Comparison of ENCODE assay signal across 19 cellular contexts in genomic region chr9:129547063-129547462, GRCh38.
"Had no signal": no experiment of that assay in that cellular context is flagged by ENCODE, and none has a peak within 500 bp of the region (broad histone marks: within the 10 kb centered on the region; RNA-seq: fewer than 3 reads in every experiment).

No MANE protein-coding gene starts in this region.

- H3K36me3 Mint-ChIP-seq: naive thymus-derived CD8-positive, alpha-beta T cell; stimulated activated effector memory CD8-positive, alpha-beta T cell treated with anti-CD3 and anti-CD28 coated beads, Interleukin-12 subunit alpha, Interleukin-12 subunit beta, amount 100 ng/mL, for 72 hours had no signal

- H3K9ac ChIP-seq: parathyroid adenoma had no signal

- H3K4me3 ChIP-seq: lower lobe of right lung, prostate gland, right atrium auricular region, stomach, testis, tibial artery, upper lobe of left lung, uterus had no signal

- DNase-seq: cerebellar nuclear complex; cortex of kidney; effector memory CD8-positive, alpha-beta T cell; left ventricle myocardium superior; lower lobe of right lung; naive thymus-derived CD8-positive, alpha-beta T cell; stimulated activated CD4-positive, alpha-beta T cell treated with anti-CD3 and anti-CD28 coated beads, Interleukin-2, amount 100 ng/mL, for 24 hours; stimulated activated CD4-positive, alpha-beta T cell treated with anti-CD3 and anti-CD28 coated beads, Interleukin-4, amount 100 ng/mL, for 24 hours; stimulated activated naive CD4-positive, alpha-beta T cell treated with Interleukin-2 at 50 U/mL for 16 hours; stomach; testis; tibial artery; upper lobe of left lung; uterus had no signal

- H3K9me3 Mint-ChIP-seq: effector memory CD8-positive, alpha-beta T cell; naive thymus-derived CD8-positive, alpha-beta T cell; stimulated activated effector memory CD8-positive, alpha-beta T cell treated with anti-CD3 and anti-CD28 coated beads, Interleukin-12 subunit alpha, Interleukin-12 subunit beta, amount 100 ng/mL, for 72 hours had no signal

- H3K27ac ChIP-seq: lower lobe of right lung, parathyroid adenoma, prostate gland, right atrium auricular region, stomach, uterus had no signal

- H3K9me3 ChIP-seq: lower lobe of right lung, prostate gland, right atrium auricular region, stomach, testis, tibial artery, upper lobe of left lung, uterus had no signal

- ATAC-seq: effector memory CD8-positive, alpha-beta T cell; left ventricle myocardium superior; lower lobe of right lung; naive thymus-derived CD8-positive, alpha-beta T cell; sciatic nerve; stimulated activated effector memory CD8-positive, alpha-beta T cell treated with anti-CD3 and anti-CD28 coated beads, Interleukin-12 subunit alpha, Interleukin-12 subunit beta, amount 100 ng/mL, for 72 hours had no signal

- H2AFZ ChIP-seq: parathyroid adenoma had no signal

- H3K4me1 ChIP-seq: parathyroid adenoma, prostate gland had no signal

- H3K36me3 ChIP-seq: lower lobe of right lung, prostate gland, right atrium auricular region, stomach, tibial artery, upper lobe of left lung, uterus had no signal

- H3K27ac Mint-ChIP-seq: effector memory CD8-positive, alpha-beta T cell had no signal

- H3K27me3 ChIP-seq: right atrium auricular region, testis, tibial artery, upper lobe of left lung, uterus had no signal

- H3K4me3 Mint-ChIP-seq: effector memory CD8-positive, alpha-beta T cell; naive thymus-derived CD8-positive, alpha-beta T cell; stimulated activated effector memory CD8-positive, alpha-beta T cell treated with anti-CD3 and anti-CD28 coated beads, Interleukin-12 subunit alpha, Interleukin-12 subunit beta, amount 100 ng/mL, for 72 hours had no signal
